Comparison of ENCODE assay signal across 8 cellular contexts in the genomic region with DNA sequence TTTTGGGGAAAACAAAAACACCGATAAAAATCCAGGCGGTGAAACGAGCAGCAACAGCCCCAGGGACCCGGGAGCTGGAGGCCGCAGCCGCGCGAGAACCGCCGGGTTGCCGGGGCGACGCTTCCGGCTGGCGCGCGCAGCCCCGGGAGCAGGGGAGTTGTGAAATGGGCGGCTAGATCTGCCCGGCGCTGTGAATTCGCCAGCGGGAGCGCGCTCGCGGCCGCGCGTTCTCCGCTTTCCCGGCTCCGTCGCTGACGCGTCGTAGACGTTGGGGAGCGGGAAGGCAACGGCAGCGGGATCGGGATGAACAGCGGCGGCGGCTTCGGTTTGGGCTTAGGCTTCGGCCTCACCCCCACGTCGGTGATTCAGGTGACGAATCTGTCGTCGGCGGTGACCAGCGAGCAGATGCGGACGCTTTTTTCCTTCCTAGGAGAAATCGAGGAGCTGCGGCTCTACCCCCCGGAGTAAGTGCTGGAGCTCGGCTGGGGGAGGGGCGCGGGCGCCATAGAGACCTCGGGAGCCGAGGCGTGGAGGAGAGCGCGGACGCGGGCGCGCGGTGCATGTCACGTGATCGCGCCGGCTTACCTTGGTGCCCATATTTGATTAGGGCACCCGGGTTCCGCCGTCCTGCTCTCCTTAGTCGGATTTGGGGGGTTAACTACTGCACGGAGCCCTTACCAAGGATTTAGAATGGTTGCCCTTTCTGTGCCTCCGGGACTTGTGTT. TPM values are rescaled to one million over a fixed set of nuclear protein-coding genes. Genes with fewer than 3 reads are reported as not detected.
DNase-seq lines count a peak whose midpoint lies in the region; ATAC-seq and TF ChIP-seq lines count a peak whose summit lies in the region.

Gene SREK1, plus strand, starts transcription at position 227 of the 725 bp plus-strand sequence. Its CDS starts 77 bp downstream, at position 304.

- H3K27me3 Mint-ChIP-seq in activated CD4-positive, alpha-beta memory T cell treated with anti-CD3 and anti-CD28 coated beads for 36 hours = no peaks in the 10 kb centered on the region

- H3K27ac Mint-ChIP-seq in activated CD4-positive, alpha-beta memory T cell treated with anti-CD3 and anti-CD28 coated beads for 36 hours = peak within 1 kb of the TSS; percentile 98

- DNase-seq in CD1c-positive myeloid dendritic cell (ENCODE audit: extremely low spot score) = peak; percentile 95
- peak; percentile 93 for DNase-seq in NCI-H774 (lab: John Stamatoyannopoulos, UW)
- DNase-seq in activated CD4-positive, alpha-beta memory T cell treated with anti-CD3 and anti-CD28 coated beads for 36 hours = peak; percentile 92
- peak; percentile 85 to 93 for DNase-seq in dermis microvascular lymphatic vessel endothelial cell (ENCODE audit: low read depth in 2 of 2)
- DNase-seq in stimulated activated CD4-positive, alpha-beta T cell treated with anti-CD3 and anti-CD28 coated beads, Interleukin-4, amount 100 ng/mL, for 1 hour = peak; percentile 92

- peak within 1 kb of the TSS; percentile 93 for H3K4me3 Mint-ChIP-seq in activated CD4-positive, alpha-beta memory T cell treated with anti-CD3 and anti-CD28 coated beads for 36 hours

- H3K36me3 Mint-ChIP-seq in activated CD4-positive, alpha-beta memory T cell treated with anti-CD3 and anti-CD28 coated beads for 36 hours = peaks cover 10% of the 10 kb centered on the region

- peak within 1 kb of the TSS; percentile 99 to 100 for H3K27ac ChIP-seq in liver (ENCODE audit: low read depth in 1 of 2, low read length in 2 of 2)

- under 1% methylated on average over 83 of the region's 83 CpGs for WGBS in liver

- H3K9me3 Mint-ChIP-seq in activated CD4-positive, alpha-beta memory T cell treated with anti-CD3 and anti-CD28 coated beads for 36 hours = no peaks in the 10 kb centered on the region

- H3K36me3 ChIP-seq in liver (ENCODE audit: control insufficient read depth in 4 of 4, insufficient read depth in 3 of 4, low read depth in 1 of 4, low read length in 3 of 4) = no peaks in the 10 kb centered on the region

- no peak for TF ChIP-seq CTCF in liver (IDR thresholded peaks at IDR 0.05; ENCODE audit: low read depth, low read length, missing input control)

- no peaks in the 10 kb centered on the region for H3K27me3 ChIP-seq in liver (ENCODE audit: control insufficient read depth in 4 of 4, insufficient read depth in 4 of 4, low read length in 3 of 4)

- ATAC-seq in GM19438 (IDR thresholded peaks at IDR 0.05; ENCODE audit: low read depth, unreplicated experiment) (peak; percentile 88), HG03571 (IDR thresholded peaks at IDR 0.05; ENCODE audit: unreplicated experiment) (peak; percentile 84)

- H3K9me3 ChIP-seq in liver (ENCODE audit: control insufficient read depth in 4 of 4, low read length in 3 of 4) = no peaks in the 10 kb centered on the region

- POLR2A ChIA-PET in activated CD4-positive, alpha-beta memory T cell treated with anti-CD3 and anti-CD28 coated beads for 36 hours (lab: Charles Lee) = interaction anchor here (0.6 to 1.6 kb wide), 5 partner anchors 24 to 582 kb away, joined by 3 to 10 read pairs (median 4); partner anchors contain the start of genes CENPK, ERBIN, NLN and PPWD1

- peaks cover 0 to 24% (median 20%) of the 10 kb centered on the region in 4 donors for H3K4me1 ChIP-seq in liver (ENCODE audit: control insufficient read depth in 4 of 4, insufficient read depth in 4 of 4, low read length in 3 of 4)

- intact Hi-C loops in activated CD4-positive, alpha-beta memory T cell treated with anti-CD3 and anti-CD28 coated beads for 36 hours (cut with micrococcal nuclease) = loop anchor here (1.0 to 10.0 kb wide), 10 partner anchors 25 to 1061 kb away; partner anchors contain the start of genes CENPK, PPWD1, SHLD3 and TRAPPC13

- TF ChIP-seq RAD21 in liver (IDR thresholded peaks at IDR 0.05) = no peak

- CTCF ChIA-PET in activated CD4-positive, alpha-beta memory T cell treated with anti-CD3 and anti-CD28 coated beads for 36 hours (lab: Charles Lee) = interaction anchor here (0.8 to 1.0 kb wide), 2 partner anchors 27 to 218 kb away, joined by 3 to 4 read pairs; partner anchors contain the start of gene ERBIN

- peak within 1 kb of the TSS; percentile 61 to 99 (median 99) for H3K4me3 ChIP-seq in liver (ENCODE audit: low read depth in 1 of 3, low read length in 3 of 3)

- peak within 1 kb of the TSS; percentile 97 to 99 for H3K9ac ChIP-seq in liver (ENCODE audit: low read depth in 1 of 2, low read length in 2 of 2)

- H3K4me1 Mint-ChIP-seq in activated CD4-positive, alpha-beta memory T cell treated with anti-CD3 and anti-CD28 coated beads for 36 hours (ENCODE audit: low read depth) = peaks cover 51% of the 10 kb centered on the region

TF ChIP-seq in liver, 16 proteins besides CTCF, POLR2A, EP300 and RAD21:
- no peak for TF ChIP-seq ATF3 (IDR thresholded peaks at IDR 0.05)
- peak; percentile 12 for TF ChIP-seq NR2F2 (IDR thresholded peaks at IDR 0.05)
- no peak for TF ChIP-seq TAF1 (conservative IDR thresholded peaks at IDR 0.05)
- no peak for TF ChIP-seq HNF4G (IDR thresholded peaks at IDR 0.05)
- TF ChIP-seq, protein P1, sequence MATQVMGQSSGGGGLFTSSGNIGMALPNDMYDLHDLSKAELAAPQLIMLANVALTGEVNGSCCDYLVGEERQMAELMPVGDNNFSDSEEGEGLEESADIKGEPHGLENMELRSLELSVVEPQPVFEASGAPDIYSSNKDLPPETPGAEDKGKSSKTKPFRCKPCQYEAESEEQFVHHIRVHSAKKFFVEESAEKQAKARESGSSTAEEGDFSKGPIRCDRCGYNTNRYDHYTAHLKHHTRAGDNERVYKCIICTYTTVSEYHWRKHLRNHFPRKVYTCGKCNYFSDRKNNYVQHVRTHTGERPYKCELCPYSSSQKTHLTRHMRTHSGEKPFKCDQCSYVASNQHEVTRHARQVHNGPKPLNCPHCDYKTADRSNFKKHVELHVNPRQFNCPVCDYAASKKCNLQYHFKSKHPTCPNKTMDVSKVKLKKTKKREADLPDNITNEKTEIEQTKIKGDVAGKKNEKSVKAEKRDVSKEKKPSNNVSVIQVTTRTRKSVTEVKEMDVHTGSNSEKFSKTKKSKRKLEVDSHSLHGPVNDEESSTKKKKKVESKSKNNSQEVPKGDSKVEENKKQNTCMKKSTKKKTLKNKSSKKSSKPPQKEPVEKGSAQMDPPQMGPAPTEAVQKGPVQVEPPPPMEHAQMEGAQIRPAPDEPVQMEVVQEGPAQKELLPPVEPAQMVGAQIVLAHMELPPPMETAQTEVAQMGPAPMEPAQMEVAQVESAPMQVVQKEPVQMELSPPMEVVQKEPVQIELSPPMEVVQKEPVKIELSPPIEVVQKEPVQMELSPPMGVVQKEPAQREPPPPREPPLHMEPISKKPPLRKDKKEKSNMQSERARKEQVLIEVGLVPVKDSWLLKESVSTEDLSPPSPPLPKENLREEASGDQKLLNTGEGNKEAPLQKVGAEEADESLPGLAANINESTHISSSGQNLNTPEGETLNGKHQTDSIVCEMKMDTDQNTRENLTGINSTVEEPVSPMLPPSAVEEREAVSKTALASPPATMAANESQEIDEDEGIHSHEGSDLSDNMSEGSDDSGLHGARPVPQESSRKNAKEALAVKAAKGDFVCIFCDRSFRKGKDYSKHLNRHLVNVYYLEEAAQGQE (IDR thresholded peaks at IDR 0.05) = peak; percentile 15
- TF ChIP-seq SP1 (IDR thresholded peaks at IDR 0.05) = peak; percentile 6
- peak in 1 of 2 donors; percentile 8 for TF ChIP-seq EGR1 (IDR thresholded peaks at IDR 0.05; ENCODE audit: low read depth in 2 of 2)
- TF ChIP-seq YY1 (IDR thresholded peaks at IDR 0.05) = no peak
- peak; percentile 90 for TF ChIP-seq ZBTB33 (IDR thresholded peaks at IDR 0.05)
- TF ChIP-seq JUND (IDR thresholded peaks at IDR 0.05) = no peak
- no peak for TF ChIP-seq RXRA (IDR thresholded peaks at IDR 0.05)
- TF ChIP-seq, protein P2, sequence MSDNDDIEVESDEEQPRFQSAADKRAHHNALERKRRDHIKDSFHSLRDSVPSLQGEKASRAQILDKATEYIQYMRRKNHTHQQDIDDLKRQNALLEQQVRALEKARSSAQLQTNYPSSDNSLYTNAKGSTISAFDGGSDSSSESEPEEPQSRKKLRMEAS (IDR thresholded peaks at IDR 0.05) = no peak
- no peak for TF ChIP-seq FOXA1 (IDR thresholded peaks at IDR 0.05)
- no peak for TF ChIP-seq HNF4A (conservative IDR thresholded peaks at IDR 0.05)

RNA-seq across cellular contexts. Expression of gene SREK1, which starts in this region (rescaled TPM):
- total RNA-seq in activated CD4-positive, alpha-beta memory T cell treated with anti-CD3 and anti-CD28 coated beads for 36 hours = 10 to 100 TPM; 50.9 to 54.1 TPM
- total RNA-seq in dermis microvascular lymphatic vessel endothelial cell = 44.7 and 47.3 TPM in 2 replicates
- 10 to 100 TPM; 52.3 to 85.8 TPM for total RNA-seq in liver
- polyA plus RNA-seq in liver = 10 to 100 TPM; 10.2 to 35.4 TPM

Comparison
In these comparisons a context has a peak if more than half of its experiments do, and no peak if none do; other contexts are left out.
1. Peak in every context shown above with its lines: DNase-seq, ATAC-seq, H3K4me3 ChIP-seq and H3K27ac ChIP-seq.